Comparison of ENCODE assay signal across 9 cellular contexts in genomic region chr22:17035976-17036841, GRCh38. TPM values are rescaled to one million over a fixed set of nuclear protein-coding genes. Genes with fewer than 3 reads are reported as not detected.
A peak's percentile ranks its signal among the peaks of the same experiment; 100 is the strongest.
DNase-seq lines count a peak whose midpoint lies in the region; ATAC-seq and TF ChIP-seq lines count a peak whose summit lies in the region.
"Not testable (repeated sequence)": the region's sequence is repeated elsewhere in the genome, so short reads cannot be mapped to it uniquely, and the experiment has no call there.
"Had no signal": no experiment of that assay in that cellular context is flagged by ENCODE, and none has a peak within 500 bp of the region (broad histone marks: within the 10 kb centered on the region; RNA-seq: fewer than 3 reads in every experiment).

No MANE protein-coding gene starts in this region.

- not testable (repeated sequence) for H3K36me3 ChIP-seq in psoas muscle (ENCODE audit: insufficient read depth in 1 of 2, low read depth in 1 of 2); upper lobe of right lung

- peak overlapping the region; percentile 60 for H3K4me3 ChIP-seq in GM12864 (ENCODE audit: low read depth, low read length)
- peak overlapping the region; percentile 40 for H3K4me3 ChIP-seq in LNCaP clone FGC (ENCODE audit: low read depth, low read length)
- H3K4me3 ChIP-seq in choroid plexus epithelial cell (ENCODE audit: low read depth, low read length) = peak overlapping the region; percentile 43
- peak overlapping the region; percentile 59 for H3K4me3 ChIP-seq in psoas muscle
- peak overlapping the region; percentile 26 for H3K4me3 ChIP-seq in upper lobe of right lung

- peak overlapping the region; percentile 60; the same call in 1 of the 2 replicates for H3K4me3 Mint-ChIP-seq in HFFc6
- H3K4me3 Mint-ChIP-seq in immature natural killer cell = peak overlapping the region; percentile 61 to 83 (median 77)

- H3K27ac ChIP-seq in psoas muscle, upper lobe of right lung: not testable (repeated sequence)

- not testable (repeated sequence) for H3K27me3 Mint-ChIP-seq in HFFc6 (ENCODE audit: insufficient read depth)
- H3K27me3 Mint-ChIP-seq in immature natural killer cell (ENCODE audit: low read depth in 3 of 3) = peaks cover 2 to 11% (median 3%) of the 10 kb centered on the region in 3 donors

- peak; percentile 50 to 78 (median 56) for ATAC-seq in psoas muscle
- ATAC-seq in upper lobe of right lung = peak; percentile 35

- 11 to 17% (median 16%) methylated on average over 42 to 55 of the region's 56 CpGs for WGBS in psoas muscle, 3 donors

- not testable (repeated sequence) for DNase-seq in GM12864 (ENCODE audit: low read depth); HFFc6; LNCaP clone FGC (ENCODE audit: low read depth); choroid plexus epithelial cell (ENCODE audit: low read depth); immature natural killer cell; upper lobe of right lung
- DNase-seq in activated CD4-positive, alpha-beta T cell treated with anti-CD3 and anti-CD28 coated beads for 48 hours = peak; percentile 8
- peak; percentile 42 to 65 for DNase-seq in psoas muscle

- not testable (repeated sequence) for H3K4me1 ChIP-seq in psoas muscle, upper lobe of right lung

- H3K27ac Mint-ChIP-seq in HFFc6 (peak overlapping the region; percentile 43; the same call in 1 of the 2 replicates), immature natural killer cell (peak overlapping the region in 1 of 6 donors; percentile 35)

- H3K9me3 Mint-ChIP-seq in HFFc6, immature natural killer cell: not testable (repeated sequence)

- peaks cover 2 to 16% (median 2%) of the 10 kb centered on the region in 3 donors for H3K27me3 ChIP-seq in psoas muscle (ENCODE audit: insufficient read depth in 3 of 3, low read length in 2 of 3)
- H3K27me3 ChIP-seq in upper lobe of right lung = peaks cover 14% of the 10 kb centered on the region

- H3K36me3 Mint-ChIP-seq in HFFc6 (ENCODE audit: low read depth); immature natural killer cell: not testable (repeated sequence)

- intact Hi-C loops in psoas muscle (cut with DNase I); upper lobe of right lung (cut with DNase I): not testable (repeated sequence)

- TF ChIP-seq CTCF in GM12864 (IDR thresholded peaks at IDR 0.05; ENCODE audit: low read depth, low read length, missing control alignments); HFFc6 (IDR thresholded peaks at IDR 0.05); LNCaP clone FGC (IDR thresholded peaks at IDR 0.05; ENCODE audit: control insufficient read depth, extremely low read depth, insufficient read depth); choroid plexus epithelial cell (conservative IDR thresholded peaks at IDR 0.05; ENCODE audit: low read depth, low read length); psoas muscle (IDR thresholded peaks at IDR 0.05); upper lobe of right lung (IDR thresholded peaks at IDR 0.05): not testable (repeated sequence)

- H3K4me1 Mint-ChIP-seq in HFFc6 (ENCODE audit: low read depth) = not testable (repeated sequence)
- H3K4me1 Mint-ChIP-seq in immature natural killer cell = peaks cover 10 to 19% of the 10 kb centered on the region in 2 donors

- H3K9me3 ChIP-seq in psoas muscle, upper lobe of right lung: not testable (repeated sequence)

RNA-seq across cellular contexts. Expression of gene GAB4, which starts 28.2 kb away (rescaled TPM):
- not detected for total RNA-seq in HFFc6 (2021; fragmentation: NEBNext Ultra II Directional; extraction: Animal tissue kit (Norgen Biotek cat#: 25700))
- polyA plus RNA-seq in immature natural killer cell (under 1 TPM in 1 of 3 donors, not detected in 2; 0.08 TPM), psoas muscle (not detected)
- total RNA-seq in psoas muscle (not detected), upper lobe of right lung (not detected)
- total RNA-seq: dermis blood vessel endothelial cell had no signal

RNA-seq across cellular contexts. Expression of gene IL17RA, which starts 48.6 kb away (rescaled TPM):
- 10 to 100 TPM; 10.5 to 14.4 (median 13.7) TPM for total RNA-seq in HFFc6 (2021; fragmentation: NEBNext Ultra II Directional; extraction: Animal tissue kit (Norgen Biotek cat#: 25700))
- 10 to 100 TPM; 12.8 to 21.0 (median 14.6) TPM for polyA plus RNA-seq in immature natural killer cell
- total RNA-seq in psoas muscle = 1 to 10 TPM; 2.9 to 3.7 (median 3.3) TPM
- 1 to 10 TPM in 1 of 3 donors, under 1 TPM in 2; 0.93 to 1.8 (median 0.97) TPM for polyA plus RNA-seq in psoas muscle
- 49.8 TPM for total RNA-seq in upper lobe of right lung
